ENCODE assay signal across 15 cellular contexts in the genomic region with DNA sequence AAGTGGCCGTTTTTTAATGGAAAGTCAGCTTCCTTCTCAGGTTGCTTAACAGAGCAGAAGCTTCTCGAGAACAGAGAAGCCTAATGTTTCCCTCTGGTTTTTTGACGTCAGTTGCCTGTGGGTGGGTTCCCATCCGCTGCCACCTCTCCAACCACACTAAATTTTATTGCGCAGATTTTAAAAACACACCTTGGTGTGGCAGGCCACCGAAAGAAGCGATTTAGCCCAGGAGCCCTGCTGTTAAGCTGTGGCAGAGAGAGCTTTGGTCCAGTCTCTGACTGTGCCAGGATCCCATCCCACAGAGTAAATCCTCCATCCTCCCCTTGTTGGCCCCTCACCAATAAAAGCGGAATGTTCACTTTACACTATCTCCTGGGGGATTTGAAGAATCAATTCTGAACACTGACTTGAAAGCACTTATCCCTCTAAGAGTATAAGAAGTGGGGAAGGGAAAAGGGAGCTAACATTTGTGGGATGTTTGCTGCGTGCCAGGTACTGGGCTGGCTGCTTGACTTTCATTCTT.
A peak's percentile ranks its signal among the peaks of the same experiment; 100 is the strongest.
DNase-seq lines count a peak whose midpoint lies in the region; ATAC-seq and TF ChIP-seq lines count a peak whose summit lies in the region.
"Had no signal": no experiment of that assay in that cellular context is flagged by ENCODE, and none has a peak within 500 bp of the region (broad histone marks: within the 10 kb centered on the region; RNA-seq: fewer than 3 reads in every experiment).

No MANE protein-coding gene starts in this region.

- in situ Hi-C loops in brain microvascular endothelial cell (cut with HindIII; ENCODE audit: low pct_ligation_motif_present, low sequenced_read_pairs) = no loop called here

- no peaks in the 10 kb centered on the region for H3K4me1 ChIP-seq in uterus

- no peaks in the 10 kb centered on the region for H3K9me3 ChIP-seq in uterus
- H3K9me3 ChIP-seq: thyroid gland had no signal

- no peaks in the 10 kb centered on the region for H3K27me3 Mint-ChIP-seq in activated CD8-positive, alpha-beta memory T cell treated with anti-CD3 and anti-CD28 coated beads, Interleukin-2, amount 10 ng/mL, durations not matched to agents 7 days and 5 days
- H3K27me3 Mint-ChIP-seq in nephron (ENCODE audit: low read depth) = peaks cover 3% of the 10 kb centered on the region
- H3K27me3 Mint-ChIP-seq: naive thymus-derived CD8-positive, alpha-beta T cell had no signal

- H3K27ac Mint-ChIP-seq in activated CD8-positive, alpha-beta memory T cell treated with anti-CD3 and anti-CD28 coated beads, Interleukin-2, amount 10 ng/mL, durations not matched to agents 7 days and 5 days = no peak overlapping the region
- peak overlapping the region; percentile 84 to 95 (median 91) for H3K27ac Mint-ChIP-seq in nephron
- H3K27ac Mint-ChIP-seq: activated T-helper 2 cell treated with anti-CD3 and anti-CD28 coated beads, Interferon-gamma antibody, Interleukin-2, Interleukin-4, amounts not matched to agents 10 μg/mL and 5 μg/mL and 100 μg/mL, durations not matched to agents 14 hours and 24 hours and 36 hours had no signal

- H3K27ac ChIP-seq in uterus (peak overlapping the region; percentile 79 to 85), brain microvascular endothelial cell (no peak overlapping the region)
- H3K27ac ChIP-seq: thyroid gland had no signal

- peak in 1 of 2 donors; percentile 24 for TF ChIP-seq POLR2A in uterus (IDR thresholded peaks at IDR 0.05)

- H3K9me3 Mint-ChIP-seq in activated CD8-positive, alpha-beta memory T cell treated with anti-CD3 and anti-CD28 coated beads, Interleukin-2, amount 10 ng/mL, durations not matched to agents 7 days and 5 days (ENCODE audit: low read depth) = no peaks in the 10 kb centered on the region
- H3K9me3 Mint-ChIP-seq in nephron = no peaks in the 10 kb centered on the region
- H3K9me3 Mint-ChIP-seq: activated T-helper 2 cell treated with anti-CD3 and anti-CD28 coated beads, Interferon-gamma antibody, Interleukin-2, Interleukin-4, amounts not matched to agents 10 μg/mL and 5 μg/mL and 100 μg/mL, durations not matched to agents 14 hours and 24 hours and 36 hours; naive thymus-derived CD8-positive, alpha-beta T cell had no signal

- no peaks in the 10 kb centered on the region for H3K36me3 Mint-ChIP-seq in activated CD8-positive, alpha-beta memory T cell treated with anti-CD3 and anti-CD28 coated beads, Interleukin-2, amount 10 ng/mL, durations not matched to agents 7 days and 5 days
- no peaks in the 10 kb centered on the region for H3K36me3 Mint-ChIP-seq in nephron (ENCODE audit: low read depth)

- TF ChIP-seq CTCF in fibroblast of mammary gland (conservative IDR thresholded peaks at IDR 0.05; ENCODE audit: control insufficient read depth, insufficient read depth, low read depth, low read length) (no peak), nephron (IDR thresholded peaks at IDR 0.05; ENCODE audit: unreplicated experiment in 3 of 3) (no peak), uterus (IDR thresholded peaks at IDR 0.05) (no peak), brain microvascular endothelial cell (IDR thresholded peaks at IDR 0.05; ENCODE audit: low read depth, low read length, missing control alignments) (no peak)

- intact Hi-C loops in uterus (cut with DNase I; ENCODE audit: low total_unique reads) = no loop called here

- peak; percentile 35 for DNase-seq in activated CD8-positive, alpha-beta memory T cell treated with anti-CD3 and anti-CD28 coated beads, Interleukin-2, amount 10 ng/mL, durations not matched to agents 7 days and 5 days
- no peak for DNase-seq in activated CD8-positive, alpha-beta memory T cell treated with anti-CD3 and anti-CD28 coated beads for 24 hours
- peak; percentile 65 for DNase-seq in fibroblast of mammary gland (ENCODE audit: low read depth)
- no peak for DNase-seq in uterus
- no peak for DNase-seq in AML-193 (lab: John Stamatoyannopoulos, UW)
- no peak for DNase-seq in brain microvascular endothelial cell
- DNase-seq: cortex of kidney; NCI-H187; PC-3; stimulated activated CD4-positive, alpha-beta T cell treated with anti-CD3 and anti-CD28 coated beads, Interleukin-4, amount 100 ng/mL, for 1 hour; thyroid gland had no signal

- H3K36me3 ChIP-seq in uterus (no peaks in the 10 kb centered on the region), brain microvascular endothelial cell (replicated peaks) (no peaks in the 10 kb centered on the region)
- H3K36me3 ChIP-seq: thyroid gland had no signal

- CTCF ChIA-PET in activated CD8-positive, alpha-beta memory T cell treated with anti-CD3 and anti-CD28 coated beads, Interleukin-2, amount 10 ng/mL, durations not matched to agents 7 days and 5 days (lab: Charles Lee) = no interaction called here

- peaks cover 4% of the 10 kb centered on the region for H3K4me1 Mint-ChIP-seq in activated CD8-positive, alpha-beta memory T cell treated with anti-CD3 and anti-CD28 coated beads, Interleukin-2, amount 10 ng/mL, durations not matched to agents 7 days and 5 days
- H3K4me1 Mint-ChIP-seq in nephron = peaks cover 71% of the 10 kb centered on the region

- no peaks in the 10 kb centered on the region for H3K27me3 ChIP-seq in uterus
- no peaks in the 10 kb centered on the region for H3K27me3 ChIP-seq in brain microvascular endothelial cell (replicated peaks)
- H3K27me3 ChIP-seq: thyroid gland had no signal

- no peak for ATAC-seq in activated CD8-positive, alpha-beta memory T cell treated with anti-CD3 and anti-CD28 coated beads, Interleukin-2, amount 10 ng/mL, durations not matched to agents 7 days and 5 days
- ATAC-seq in HG02610 (IDR thresholded peaks at IDR 0.05; ENCODE audit: unreplicated experiment) = no peak
- ATAC-seq: PC-3 had no signal

- no peak overlapping the region for H3K4me3 Mint-ChIP-seq in activated CD8-positive, alpha-beta memory T cell treated with anti-CD3 and anti-CD28 coated beads, Interleukin-2, amount 10 ng/mL, durations not matched to agents 7 days and 5 days
- H3K4me3 Mint-ChIP-seq in nephron = peak overlapping the region in 2 of 3 experiments; percentile 13 to 62
- H3K4me3 Mint-ChIP-seq: naive thymus-derived CD8-positive, alpha-beta T cell had no signal

- H3K4me3 ChIP-seq in fibroblast of mammary gland (ENCODE audit: control insufficient read depth, low read depth, low read length) = no peak overlapping the region
- H3K4me3 ChIP-seq in uterus = no peak overlapping the region
- H3K4me3 ChIP-seq in brain microvascular endothelial cell (ENCODE audit: low read depth, low read length) = no peak overlapping the region
- H3K4me3 ChIP-seq: thyroid gland had no signal

Comparison
In these comparisons a context has a peak if more than half of its experiments do, and no peak if none do; other contexts are left out.
1. DNase-seq: peak in activated CD8-positive, alpha-beta memory T cell treated with anti-CD3 and anti-CD28 coated beads, Interleukin-2, amount 10 ng/mL, durations not matched to agents 7 days and 5 days (single experiment) and fibroblast of mammary gland (single experiment); none in activated CD8-positive, alpha-beta memory T cell treated with anti-CD3 and anti-CD28 coated beads for 24 hours (single experiment), uterus (0 of 2), AML-193 (0 of 2) and brain microvascular endothelial cell (single experiment).